In genomic region chr14:99884834-99885648, GRCh38 we compare ENCODE assay signal across 1 cellular context.
TF ChIP-seq lines count a peak whose summit lies in the region.

No MANE protein-coding gene starts in this region.

TF ChIP-seq in liver, 16 proteins besides CTCF, POLR2A, EP300 and RAD21 (continued from another document):
- TF ChIP-seq, protein P1, sequence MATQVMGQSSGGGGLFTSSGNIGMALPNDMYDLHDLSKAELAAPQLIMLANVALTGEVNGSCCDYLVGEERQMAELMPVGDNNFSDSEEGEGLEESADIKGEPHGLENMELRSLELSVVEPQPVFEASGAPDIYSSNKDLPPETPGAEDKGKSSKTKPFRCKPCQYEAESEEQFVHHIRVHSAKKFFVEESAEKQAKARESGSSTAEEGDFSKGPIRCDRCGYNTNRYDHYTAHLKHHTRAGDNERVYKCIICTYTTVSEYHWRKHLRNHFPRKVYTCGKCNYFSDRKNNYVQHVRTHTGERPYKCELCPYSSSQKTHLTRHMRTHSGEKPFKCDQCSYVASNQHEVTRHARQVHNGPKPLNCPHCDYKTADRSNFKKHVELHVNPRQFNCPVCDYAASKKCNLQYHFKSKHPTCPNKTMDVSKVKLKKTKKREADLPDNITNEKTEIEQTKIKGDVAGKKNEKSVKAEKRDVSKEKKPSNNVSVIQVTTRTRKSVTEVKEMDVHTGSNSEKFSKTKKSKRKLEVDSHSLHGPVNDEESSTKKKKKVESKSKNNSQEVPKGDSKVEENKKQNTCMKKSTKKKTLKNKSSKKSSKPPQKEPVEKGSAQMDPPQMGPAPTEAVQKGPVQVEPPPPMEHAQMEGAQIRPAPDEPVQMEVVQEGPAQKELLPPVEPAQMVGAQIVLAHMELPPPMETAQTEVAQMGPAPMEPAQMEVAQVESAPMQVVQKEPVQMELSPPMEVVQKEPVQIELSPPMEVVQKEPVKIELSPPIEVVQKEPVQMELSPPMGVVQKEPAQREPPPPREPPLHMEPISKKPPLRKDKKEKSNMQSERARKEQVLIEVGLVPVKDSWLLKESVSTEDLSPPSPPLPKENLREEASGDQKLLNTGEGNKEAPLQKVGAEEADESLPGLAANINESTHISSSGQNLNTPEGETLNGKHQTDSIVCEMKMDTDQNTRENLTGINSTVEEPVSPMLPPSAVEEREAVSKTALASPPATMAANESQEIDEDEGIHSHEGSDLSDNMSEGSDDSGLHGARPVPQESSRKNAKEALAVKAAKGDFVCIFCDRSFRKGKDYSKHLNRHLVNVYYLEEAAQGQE (IDR thresholded peaks at IDR 0.05) = no peak
- TF ChIP-seq FOXA1 (IDR thresholded peaks at IDR 0.05) = no peak
- TF ChIP-seq SP1 (IDR thresholded peaks at IDR 0.05) = no peak
- no peak for TF ChIP-seq YY1 (IDR thresholded peaks at IDR 0.05)
- no peak for TF ChIP-seq ATF3 (IDR thresholded peaks at IDR 0.05)
- no peak for TF ChIP-seq FOXA2 (IDR thresholded peaks at IDR 0.05)
